ENCODE assay signal across 2 cellular contexts in genomic region chr2:169360984-169361705, GRCh38.
TF ChIP-seq lines count a peak whose summit lies in the region.

No MANE protein-coding gene starts in this region.

TF ChIP-seq in SK-N-SH, 30 proteins besides CTCF, POLR2A, EP300 and RAD21 (continued from another document):
- TF ChIP-seq REST (IDR thresholded peaks at IDR 0.05; ENCODE audit: low read depth, low read length) = no peak
- no peak for TF ChIP-seq NRF1 (IDR thresholded peaks at IDR 0.05; ENCODE audit: low read depth, low read length)
- no peak for TF ChIP-seq POLR2AphosphoS5 (IDR thresholded peaks at IDR 0.05; ENCODE audit: low read depth, low read length)
- no peak for TF ChIP-seq USF1 (IDR thresholded peaks at IDR 0.05; ENCODE audit: borderline replicate concordance, low read depth)
- no peak for TF ChIP-seq FOXJ3 (CRISPR knock-in tag; IDR thresholded peaks at IDR 0.05)
- no peak for TF ChIP-seq SMC3 (IDR thresholded peaks at IDR 0.05; ENCODE audit: low read depth, low read length)
- no peak for TF ChIP-seq TCF12 (IDR thresholded peaks at IDR 0.05)

TF ChIP-seq in SK-N-SH treated with all-trans-retinoic acid at 6 μM for 48 hours, 23 proteins besides CTCF, POLR2A, EP300 and RAD21 (continued from another document):
- TF ChIP-seq PATZ1 (CRISPR knock-in tag; IDR thresholded peaks at IDR 0.05; ENCODE audit: borderline replicate concordance) (no peak), TSHZ2 (CRISPR knock-in tag; IDR thresholded peaks at IDR 0.05) (no peak), CSRNP3 (CRISPR knock-in tag; IDR thresholded peaks at IDR 0.05) (no peak), ISL1 (CRISPR knock-in tag; IDR thresholded peaks at IDR 0.05) (no peak), OSR1 (CRISPR knock-in tag; IDR thresholded peaks at IDR 0.05) (no peak), RARB (CRISPR knock-in tag; IDR thresholded peaks at IDR 0.05) (no peak), ESRRG (CRISPR knock-in tag; IDR thresholded peaks at IDR 0.05) (no peak), ZC3H10 (CRISPR knock-in tag; IDR thresholded peaks at IDR 0.05) (no peak), GLIS3 (CRISPR knock-in tag; IDR thresholded peaks at IDR 0.05) (no peak), ZFP30 (CRISPR knock-in tag; IDR thresholded peaks at IDR 0.05) (no peak), ZFP3 (CRISPR knock-in tag; IDR thresholded peaks at IDR 0.05) (no peak), CSDC2 (CRISPR knock-in tag; IDR thresholded peaks at IDR 0.05) (no peak), SNAI2 (CRISPR knock-in tag; IDR thresholded peaks at IDR 0.05) (no peak), BACH2 (CRISPR knock-in tag; IDR thresholded peaks at IDR 0.05; ENCODE audit: borderline replicate concordance) (no peak)
- TF ChIP-seq, protein P1, sequence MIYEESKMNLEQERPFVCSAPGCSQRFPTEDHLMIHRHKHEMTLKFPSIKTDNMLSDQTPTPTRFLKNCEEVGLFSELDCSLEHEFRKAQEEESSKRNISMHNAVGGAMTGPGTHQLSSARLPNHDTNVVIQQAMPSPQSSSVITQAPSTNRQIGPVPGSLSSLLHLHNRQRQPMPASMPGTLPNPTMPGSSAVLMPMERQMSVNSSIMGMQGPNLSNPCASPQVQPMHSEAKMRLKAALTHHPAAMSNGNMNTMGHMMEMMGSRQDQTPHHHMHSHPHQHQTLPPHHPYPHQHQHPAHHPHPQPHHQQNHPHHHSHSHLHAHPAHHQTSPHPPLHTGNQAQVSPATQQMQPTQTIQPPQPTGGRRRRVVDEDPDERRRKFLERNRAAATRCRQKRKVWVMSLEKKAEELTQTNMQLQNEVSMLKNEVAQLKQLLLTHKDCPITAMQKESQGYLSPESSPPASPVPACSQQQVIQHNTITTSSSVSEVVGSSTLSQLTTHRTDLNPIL (CRISPR knock-in tag; IDR thresholded peaks at IDR 0.05; ENCODE audit: low read depth) = no peak
TF ChIP-seq in SK-N-SH treated with all-trans-retinoic acid at 6 μM for 48 hours: peak in this region for 0.
